Comparison of ENCODE assay signal across 1 cellular context in genomic region chr12:10169094-10169493, GRCh38.
TF ChIP-seq lines count a peak whose summit lies in the region.

No MANE protein-coding gene starts in this region.

TF ChIP-seq in A549, 52 proteins besides CTCF, POLR2A, EP300 and RAD21 (continued from another document):
- TF ChIP-seq, protein P1, sequence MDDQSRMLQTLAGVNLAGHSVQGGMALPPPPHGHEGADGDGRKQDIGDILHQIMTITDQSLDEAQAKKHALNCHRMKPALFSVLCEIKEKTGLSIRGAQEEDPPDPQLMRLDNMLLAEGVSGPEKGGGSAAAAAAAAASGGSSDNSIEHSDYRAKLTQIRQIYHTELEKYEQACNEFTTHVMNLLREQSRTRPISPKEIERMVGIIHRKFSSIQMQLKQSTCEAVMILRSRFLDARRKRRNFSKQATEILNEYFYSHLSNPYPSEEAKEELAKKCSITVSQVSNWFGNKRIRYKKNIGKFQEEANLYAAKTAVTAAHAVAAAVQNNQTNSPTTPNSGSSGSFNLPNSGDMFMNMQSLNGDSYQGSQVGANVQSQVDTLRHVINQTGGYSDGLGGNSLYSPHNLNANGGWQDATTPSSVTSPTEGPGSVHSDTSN (IDR thresholded peaks at IDR 0.05): no peak
- TF ChIP-seq MAFK (IDR thresholded peaks at IDR 0.05; ENCODE audit: partially characterized antibody): no peak
